In genomic region chr12:43252585-43252984, GRCh38 we compare ENCODE assay signal across 28 cellular contexts.
"Had no signal": no experiment of that assay in that cellular context is flagged by ENCODE, and none has a peak within 500 bp of the region (broad histone marks: within the 10 kb centered on the region; RNA-seq: fewer than 3 reads in every experiment).

No MANE protein-coding gene starts in this region.

- H3K9me3 Mint-ChIP-seq: stimulated activated memory B cell treated with anti-CD40 and anti-IgM and Interleukin-4, amounts not matched to agents 10 μg/mL and 1 μg/mL and 100 μg/mL, for 72 hours; stimulated activated naive B cell treated with anti-CD40 and anti-IgM and Interleukin-4, amounts not matched to agents 10 μg/mL and 1 μg/mL and 100 μg/mL, for 72 hours; stimulated activated naive CD8-positive, alpha-beta T cell treated with anti-CD3 and anti-CD28 coated beads, Interleukin-15, Interleukin-2, amounts not matched to agents 100 ng/mL and 50 ng/mL, for 24 hours; type B pancreatic cell had no signal

- ATAC-seq: stimulated activated effector memory CD8-positive, alpha-beta T cell treated with anti-CD3 and anti-CD28 coated beads, Interleukin-12 subunit alpha, Interleukin-12 subunit beta, amount 100 ng/mL, for 72 hours; stimulated activated memory B cell treated with anti-CD40 and anti-IgM and Interleukin-4, amounts not matched to agents 10 μg/mL and 1 μg/mL and 100 μg/mL, for 72 hours; stimulated activated naive B cell treated with anti-CD40 and anti-IgM and Interleukin-4, amounts not matched to agents 10 μg/mL and 1 μg/mL and 100 μg/mL, for 72 hours; stimulated activated naive CD8-positive, alpha-beta T cell treated with anti-CD3 and anti-CD28 coated beads, Interleukin-15, amount 100 ng/mL, for 72 hours; stimulated activated naive CD8-positive, alpha-beta T cell treated with anti-CD3 and anti-CD28 coated beads, Interleukin-15, Interleukin-2, amounts not matched to agents 100 U/mL and 50 U/mL, for 24 hours; upper lobe of right lung had no signal

- H3K27ac ChIP-seq: stomach, suprapubic skin, testis, thoracic aorta, thyroid gland, tibial artery, tibial nerve, transverse colon, upper lobe of left lung, upper lobe of right lung, uterus, vagina had no signal

- H3K4me1 ChIP-seq: stomach, suprapubic skin, testis, thyroid gland, tibial artery, tibial nerve, transverse colon, upper lobe of right lung, uterus, vagina had no signal

- H3K4me3 ChIP-seq: stomach, suprapubic skin, testis, thoracic aorta, thyroid gland, tibial artery, tibial nerve, transverse colon, upper lobe of left lung, upper lobe of right lung, uterus, vagina had no signal

- H3K36me3 Mint-ChIP-seq: stimulated activated effector memory CD8-positive, alpha-beta T cell treated with anti-CD3 and anti-CD28 coated beads, Interleukin-12 subunit alpha, Interleukin-12 subunit beta, amount 100 ng/mL, for 72 hours; stimulated activated memory B cell treated with anti-CD40 and anti-IgM and Interleukin-4, amounts not matched to agents 10 μg/mL and 1 μg/mL and 100 μg/mL, for 72 hours; stimulated activated naive B cell treated with anti-CD40 and anti-IgM and Interleukin-4, amounts not matched to agents 10 μg/mL and 1 μg/mL and 100 μg/mL, for 72 hours; type B pancreatic cell had no signal

- H3K9me3 ChIP-seq: stomach, suprapubic skin, testis, thoracic aorta, thyroid gland, tibial artery, tibial nerve, transverse colon, upper lobe of left lung, upper lobe of right lung, uterus, vagina had no signal

- H3K36me3 ChIP-seq: stomach, suprapubic skin, thoracic aorta, thyroid gland, tibial artery, tibial nerve, transverse colon, upper lobe of left lung, upper lobe of right lung, uterus, vagina had no signal

- DNase-seq: stimulated activated CD4-positive, alpha-beta T cell treated with anti-CD3 and anti-CD28 coated beads, Interleukin-2, amount 100 ng/mL, for 48 hours; stimulated activated CD4-positive, alpha-beta T cell treated with anti-CD3 and anti-CD28 coated beads, Interleukin-4, amount 100 ng/mL, for 1 hour; stimulated activated CD4-positive, alpha-beta T cell treated with anti-CD3 and anti-CD28 coated beads, Interleukin-4, amount 100 ng/mL, for 24 hours; stimulated activated CD4-positive, alpha-beta T cell treated with anti-CD3 and anti-CD28 coated beads, Interleukin-4, amount 100 ng/mL, for 4 hours; stimulated activated CD8-positive, alpha-beta memory T cell treated with anti-CD3 and anti-CD28 coated beads, Interleukin-4, amount 100 ng/mL, for 48 hours; stimulated activated naive B cell treated with anti-CD40 and anti-IgM and Interleukin-4, amounts not matched to agents 10 μg/mL and 1 μg/mL and 100 μg/mL, for 72 hours; stimulated activated naive CD4-positive, alpha-beta T cell; stimulated activated naive CD4-positive, alpha-beta T cell treated with Interleukin-2 at 50 U/mL for 16 hours; stimulated activated naive CD8-positive, alpha-beta T cell treated with anti-CD3 and anti-CD28 coated beads, Interleukin-15, amount 100 ng/mL, for 72 hours; stimulated activated naive CD8-positive, alpha-beta T cell treated with anti-CD3 and anti-CD28 coated beads, Interleukin-15, Interleukin-2, amounts not matched to agents 100 U/mL and 50 U/mL, for 24 hours; stomach; substantia nigra; testis; thyroid gland; tibial artery; transverse colon; trophoblast cell; upper lobe of left lung; upper lobe of right lung; uterus had no signal

- H3K27ac Mint-ChIP-seq: stimulated activated effector memory CD8-positive, alpha-beta T cell treated with anti-CD3 and anti-CD28 coated beads, Interleukin-12 subunit alpha, Interleukin-12 subunit beta, amount 100 ng/mL, for 72 hours; stimulated activated memory B cell treated with anti-CD40 and anti-IgM and Interleukin-4, amounts not matched to agents 10 μg/mL and 1 μg/mL and 100 μg/mL, for 72 hours; stimulated activated naive B cell treated with anti-CD40 and anti-IgM and Interleukin-4, amounts not matched to agents 10 μg/mL and 1 μg/mL and 100 μg/mL, for 72 hours; stimulated activated naive CD8-positive, alpha-beta T cell treated with anti-CD3 and anti-CD28 coated beads, Interleukin-15, amount 100 ng/mL, for 72 hours; stimulated activated naive CD8-positive, alpha-beta T cell treated with anti-CD3 and anti-CD28 coated beads, Interleukin-15, Interleukin-2, amounts not matched to agents 100 ng/mL and 50 ng/mL, for 24 hours; type B pancreatic cell had no signal
